ENCODE assay signal across 8 cellular contexts in the genomic region with DNA sequence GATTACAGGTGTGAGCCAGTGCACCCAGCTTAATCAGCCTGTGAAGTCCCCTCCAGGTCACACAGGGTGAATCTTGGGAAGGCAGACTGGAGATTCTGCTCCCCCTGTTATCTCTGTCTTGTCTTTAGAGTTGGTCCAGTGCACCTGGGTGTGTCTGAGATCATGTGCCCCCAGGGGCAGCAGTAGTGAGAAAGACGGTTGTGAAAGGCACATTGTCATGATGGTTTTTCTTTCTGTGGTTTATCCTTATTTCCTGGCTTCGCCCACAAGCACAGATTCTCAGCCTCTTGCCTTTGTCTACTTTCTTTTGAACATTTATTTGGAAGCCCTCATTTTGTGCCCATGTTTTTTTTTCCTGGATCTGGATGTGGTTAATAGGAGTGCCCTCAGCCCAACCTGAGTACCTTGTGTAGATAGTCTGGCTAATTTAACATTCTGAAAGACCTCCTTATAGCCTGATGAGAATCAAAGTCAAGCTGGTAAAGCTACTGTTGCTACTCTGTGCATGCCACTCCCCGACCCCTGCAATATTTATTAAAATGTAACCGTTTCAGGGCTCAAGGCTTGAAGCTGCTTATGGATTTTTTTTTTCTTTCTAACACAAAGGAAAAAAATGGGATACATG. TPM values are rescaled to one million over a fixed set of nuclear protein-coding genes. Genes with fewer than 3 reads are reported as not detected.
DNase-seq lines count a peak whose midpoint lies in the region; ATAC-seq, FAIRE-seq and TF ChIP-seq lines count a peak whose summit lies in the region.

No MANE protein-coding gene starts in this region.

- no peak for TF ChIP-seq CTCF in Calu3 (IDR thresholded peaks at IDR 0.05; ENCODE audit: unreplicated experiment)

- no peak for FAIRE-seq in urothelium cell line (lab: Jason Lieb, UNC)

- intact Hi-C loops in Calu3 (cut with micrococcal nuclease; ENCODE audit: unreplicated experiment) = no loop called here
- intact Hi-C loops in head of caudate nucleus (cut with DNase I) = no loop called here

- H3K9me3 Mint-ChIP-seq in Calu3 (ENCODE audit: low read depth, unreplicated experiment) = no peaks in the 10 kb centered on the region
- H3K9me3 Mint-ChIP-seq in activated naive CD8-positive, alpha-beta T cell treated with anti-CD3 and anti-CD28 coated beads, Interleukin-2, amount 10 ng/mL, durations not matched to agents 7 days and 5 days = no peaks in the 10 kb centered on the region

- H3K4me1 Mint-ChIP-seq in Calu3 (ENCODE audit: low read depth, unreplicated experiment) = peaks cover 75% of the 10 kb centered on the region
- H3K4me1 Mint-ChIP-seq in activated naive CD8-positive, alpha-beta T cell treated with anti-CD3 and anti-CD28 coated beads, Interleukin-2, amount 10 ng/mL, durations not matched to agents 7 days and 5 days = peaks cover 47% of the 10 kb centered on the region

- no TSS peak for BruUV-seq in Calu3 (replicated peaks; lab: Mats Ljungman, UMichigan)

- H3K36me3 Mint-ChIP-seq in Calu3 (ENCODE audit: insufficient read depth, unreplicated experiment) = peaks cover 4% of the 10 kb centered on the region
- peaks cover 9% of the 10 kb centered on the region for H3K36me3 Mint-ChIP-seq in activated naive CD8-positive, alpha-beta T cell treated with anti-CD3 and anti-CD28 coated beads, Interleukin-2, amount 10 ng/mL, durations not matched to agents 7 days and 5 days

- no peak overlapping the region for H3K4me3 Mint-ChIP-seq in Calu3 (ENCODE audit: low read depth, unreplicated experiment)
- peak overlapping the region; percentile 57 for H3K4me3 Mint-ChIP-seq in activated naive CD8-positive, alpha-beta T cell treated with anti-CD3 and anti-CD28 coated beads, Interleukin-2, amount 10 ng/mL, durations not matched to agents 7 days and 5 days

- ATAC-seq in GM21381 (IDR thresholded peaks at IDR 0.05; ENCODE audit: unreplicated experiment) = peak; percentile 73
- ATAC-seq in activated naive CD8-positive, alpha-beta T cell treated with anti-CD3 and anti-CD28 coated beads, Interleukin-2, amount 10 ng/mL, durations not matched to agents 7 days and 5 days (ENCODE audit: low read depth) = peak; percentile 71

- POLR2A ChIA-PET in activated naive CD8-positive, alpha-beta T cell treated with anti-CD3 and anti-CD28 coated beads, Interleukin-2, amount 10 ng/mL, durations not matched to agents 7 days and 5 days (lab: Charles Lee) = no interaction called here

- DNase-seq in Calu3 (no peak), HS-5 (ENCODE audit: low read depth) (peak; percentile 43), urothelium cell line (ENCODE audit: low spot score) (peak; percentile 42), COLO668 (lab: John Stamatoyannopoulos, UW; ENCODE audit: unreplicated experiment) (no peak), head of caudate nucleus (no peak), COR-L47 (lab: John Stamatoyannopoulos, UW) (no peak)
- DNase-seq in activated naive CD8-positive, alpha-beta T cell treated with anti-CD3 and anti-CD28 coated beads, Interleukin-2, amount 10 ng/mL, durations not matched to agents 7 days and 5 days = no peak

- CTCF ChIA-PET in Calu3 (lab: Charles Lee) = no interaction called here

- peak overlapping the region; percentile 45 for H3K27ac Mint-ChIP-seq in Calu3 (ENCODE audit: unreplicated experiment)
- H3K27ac Mint-ChIP-seq in activated naive CD8-positive, alpha-beta T cell treated with anti-CD3 and anti-CD28 coated beads, Interleukin-2, amount 10 ng/mL, durations not matched to agents 7 days and 5 days = peak overlapping the region; percentile 17

- no peaks in the 10 kb centered on the region for H3K27me3 Mint-ChIP-seq in Calu3 (ENCODE audit: unreplicated experiment)
- no peaks in the 10 kb centered on the region for H3K27me3 Mint-ChIP-seq in activated naive CD8-positive, alpha-beta T cell treated with anti-CD3 and anti-CD28 coated beads, Interleukin-2, amount 10 ng/mL, durations not matched to agents 7 days and 5 days

RNA-seq across cellular contexts. Expression of gene UCK2, which starts 23.7 kb away (rescaled TPM):
- total RNA-seq in Calu3 (2022) = 106 and 109 TPM in 2 replicates
- total RNA-seq in activated naive CD8-positive, alpha-beta T cell treated with anti-CD3 and anti-CD28 coated beads, Interleukin-2, amount 10 ng/mL, durations not matched to agents 7 days and 5 days = 10 to 100 TPM; 15.0 to 15.3 TPM

Comparison
In these comparisons a context has a peak if more than half of its experiments do, and no peak if none do; other contexts are left out.
1. DNase-seq: peak in HS-5 (single experiment) and urothelium cell line (single experiment); none in Calu3 (single experiment), activated naive CD8-positive, alpha-beta T cell treated with anti-CD3 and anti-CD28 coated beads, Interleukin-2, amount 10 ng/mL, durations not matched to agents 7 days and 5 days (single experiment), COLO668 (single experiment), head of caudate nucleus (0 of 42) and COR-L47 (single experiment).